Comparison of ENCODE assay signal across 1 cellular context in the genomic region with DNA sequence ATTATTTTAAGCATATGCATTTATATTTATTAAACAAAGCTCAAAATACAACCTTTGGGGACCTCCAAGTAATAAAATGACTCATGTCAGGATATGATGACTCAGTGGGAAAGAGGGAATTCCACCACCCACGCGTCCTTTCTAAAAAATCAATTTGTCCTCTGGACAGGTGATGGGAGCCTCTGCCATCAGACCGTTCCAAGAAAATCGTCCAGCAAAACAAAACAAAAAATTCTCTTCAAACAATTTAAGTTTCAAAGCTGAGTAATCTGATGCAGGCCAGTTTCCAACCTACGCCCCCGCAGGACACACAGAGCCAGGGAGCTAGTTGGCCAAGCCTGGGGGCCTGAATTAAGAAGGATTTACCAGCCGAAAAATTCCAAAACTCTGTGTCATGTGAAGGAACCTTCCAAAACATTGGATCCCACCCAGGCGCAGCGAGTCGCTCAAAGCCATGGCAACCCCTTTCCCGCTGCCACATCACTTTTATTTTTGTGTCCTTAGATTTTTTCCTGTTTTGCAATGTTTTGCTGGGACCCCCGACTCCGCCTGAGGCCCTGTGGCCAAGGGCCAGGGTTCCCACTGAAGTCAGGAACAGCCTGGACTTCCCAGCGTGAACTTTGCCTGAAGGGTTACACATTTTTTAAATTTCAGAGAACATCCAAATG.
TF ChIP-seq lines count a peak whose summit lies in the region.

No MANE protein-coding gene starts in this region.

TF ChIP-seq in GM23338, 12 proteins besides CTCF, POLR2A, EP300 and RAD21 (continued from another document):
- TF ChIP-seq, protein P1, sequence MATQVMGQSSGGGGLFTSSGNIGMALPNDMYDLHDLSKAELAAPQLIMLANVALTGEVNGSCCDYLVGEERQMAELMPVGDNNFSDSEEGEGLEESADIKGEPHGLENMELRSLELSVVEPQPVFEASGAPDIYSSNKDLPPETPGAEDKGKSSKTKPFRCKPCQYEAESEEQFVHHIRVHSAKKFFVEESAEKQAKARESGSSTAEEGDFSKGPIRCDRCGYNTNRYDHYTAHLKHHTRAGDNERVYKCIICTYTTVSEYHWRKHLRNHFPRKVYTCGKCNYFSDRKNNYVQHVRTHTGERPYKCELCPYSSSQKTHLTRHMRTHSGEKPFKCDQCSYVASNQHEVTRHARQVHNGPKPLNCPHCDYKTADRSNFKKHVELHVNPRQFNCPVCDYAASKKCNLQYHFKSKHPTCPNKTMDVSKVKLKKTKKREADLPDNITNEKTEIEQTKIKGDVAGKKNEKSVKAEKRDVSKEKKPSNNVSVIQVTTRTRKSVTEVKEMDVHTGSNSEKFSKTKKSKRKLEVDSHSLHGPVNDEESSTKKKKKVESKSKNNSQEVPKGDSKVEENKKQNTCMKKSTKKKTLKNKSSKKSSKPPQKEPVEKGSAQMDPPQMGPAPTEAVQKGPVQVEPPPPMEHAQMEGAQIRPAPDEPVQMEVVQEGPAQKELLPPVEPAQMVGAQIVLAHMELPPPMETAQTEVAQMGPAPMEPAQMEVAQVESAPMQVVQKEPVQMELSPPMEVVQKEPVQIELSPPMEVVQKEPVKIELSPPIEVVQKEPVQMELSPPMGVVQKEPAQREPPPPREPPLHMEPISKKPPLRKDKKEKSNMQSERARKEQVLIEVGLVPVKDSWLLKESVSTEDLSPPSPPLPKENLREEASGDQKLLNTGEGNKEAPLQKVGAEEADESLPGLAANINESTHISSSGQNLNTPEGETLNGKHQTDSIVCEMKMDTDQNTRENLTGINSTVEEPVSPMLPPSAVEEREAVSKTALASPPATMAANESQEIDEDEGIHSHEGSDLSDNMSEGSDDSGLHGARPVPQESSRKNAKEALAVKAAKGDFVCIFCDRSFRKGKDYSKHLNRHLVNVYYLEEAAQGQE (IDR thresholded peaks at IDR 0.05; ENCODE audit: unreplicated experiment), result no peak
- no peak for TF ChIP-seq CREB1 (CRISPR knock-in tag; IDR thresholded peaks at IDR 0.05; ENCODE audit: low read depth)
- no peak for TF ChIP-seq ZNF331 (CRISPR knock-in tag; IDR thresholded peaks at IDR 0.05; ENCODE audit: low read depth)
- TF ChIP-seq JUNB (IDR thresholded peaks at IDR 0.05; ENCODE audit: unreplicated experiment), result no peak
- TF ChIP-seq NANOG (IDR thresholded peaks at IDR 0.05; ENCODE audit: borderline replicate concordance), result no peak
